In genomic region chr4:164383187-164384181, GRCh38 we compare ENCODE assay signal across 8 cellular contexts.
DNase-seq lines count a peak whose midpoint lies in the region; ATAC-seq and TF ChIP-seq lines count a peak whose summit lies in the region.

No MANE protein-coding gene starts in this region.

- peaks cover 6% of the 10 kb centered on the region; the same call in 1 of the 2 replicates for H3K4me1 ChIP-seq in SJSA1 (replicated peaks)

- no peaks in the 10 kb centered on the region for H3K36me3 Mint-ChIP-seq in glutamatergic neuron (ENCODE audit: unreplicated experiment)
- no peaks in the 10 kb centered on the region for H3K36me3 Mint-ChIP-seq in progenitor cell of endocrine pancreas (ENCODE audit: insufficient read depth)

- peaks cover 22% of the 10 kb centered on the region for H3K27me3 ChIP-seq in SJSA1 (replicated peaks)

- H3K27me3 Mint-ChIP-seq in glutamatergic neuron (ENCODE audit: unreplicated experiment) (peaks cover 1% of the 10 kb centered on the region), progenitor cell of endocrine pancreas (peaks cover 47% of the 10 kb centered on the region)

- H3K4me1 Mint-ChIP-seq in glutamatergic neuron (ENCODE audit: low read depth, unreplicated experiment) (peaks cover 2% of the 10 kb centered on the region), progenitor cell of endocrine pancreas (ENCODE audit: low read depth) (peaks cover 5% of the 10 kb centered on the region)

- ATAC-seq in GM18517 (IDR thresholded peaks at IDR 0.05; ENCODE audit: unreplicated experiment) (no peak), HG03025 (IDR thresholded peaks at IDR 0.05; ENCODE audit: low FRiP score, unreplicated experiment) (no peak)

- no peak overlapping the region for H3K27ac ChIP-seq in SJSA1

- H3K4me3 Mint-ChIP-seq in glutamatergic neuron (ENCODE audit: unreplicated experiment) (peak overlapping the region; percentile 90), progenitor cell of endocrine pancreas (ENCODE audit: low read depth) (peak overlapping the region; percentile 77)

- H3K36me3 ChIP-seq in SJSA1, result no peaks in the 10 kb centered on the region

- H3K9me3 ChIP-seq in SJSA1 (replicated peaks), result no peaks in the 10 kb centered on the region

- H3K9me3 Mint-ChIP-seq in glutamatergic neuron (ENCODE audit: unreplicated experiment), result no peaks in the 10 kb centered on the region
- no peaks in the 10 kb centered on the region for H3K9me3 Mint-ChIP-seq in progenitor cell of endocrine pancreas (ENCODE audit: low read depth)

- TF ChIP-seq CTCF in glutamatergic neuron (IDR thresholded peaks at IDR 0.05; ENCODE audit: partially characterized antibody, unreplicated experiment) (peak; percentile 70), progenitor cell of endocrine pancreas (IDR thresholded peaks at IDR 0.05; ENCODE audit: unreplicated experiment) (peak; percentile 42)

- peak overlapping the region; percentile 82 for H3K27ac Mint-ChIP-seq in glutamatergic neuron (ENCODE audit: unreplicated experiment)
- peak overlapping the region; percentile 81 for H3K27ac Mint-ChIP-seq in progenitor cell of endocrine pancreas

- DNase-seq in H4 (ENCODE audit: low spot score), result peak; percentile 16
- peak in 1 of 2 experiments; percentile 14 for DNase-seq in SJSA1 (ENCODE audit: low read depth in 1 of 2, low spot score in 2 of 2)
- DNase-seq in glutamatergic neuron, result peak; percentile 79
- peak; percentile 42 for DNase-seq in progenitor cell of endocrine pancreas (ENCODE audit: low spot score, unreplicated experiment)
- DNase-seq in stimulated activated naive CD4-positive, alpha-beta T cell (lab: John Stamatoyannopoulos, UW), result no peak
- DNase-seq in activated naive CD4-positive, alpha-beta T cell (lab: John Stamatoyannopoulos, UW), result no peak

- peak overlapping the region; percentile 28 for H3K4me3 ChIP-seq in SJSA1

Comparison
In these comparisons a context has a peak if more than half of its experiments do, and no peak if none do; other contexts are left out.
1. DNase-seq: peak in H4 (single experiment), glutamatergic neuron (single experiment) and progenitor cell of endocrine pancreas (single experiment); none in stimulated activated naive CD4-positive, alpha-beta T cell (0 of 6) and activated naive CD4-positive, alpha-beta T cell (0 of 4).